21 cellular contexts compared by ENCODE assay signal in genomic region chr12:71000255-71000654, GRCh38.
A peak's percentile ranks its signal among the peaks of the same experiment; 100 is the strongest.
DNase-seq lines count a peak whose midpoint lies in the region; TF ChIP-seq lines count a peak whose summit lies in the region.
"Had no signal": no experiment of that assay in that cellular context is flagged by ENCODE, and none has a peak within 500 bp of the region (broad histone marks: within the 10 kb centered on the region; RNA-seq: fewer than 3 reads in every experiment).

No MANE protein-coding gene starts in this region.

- H3K4me1 ChIP-seq in H9 (ENCODE audit: insufficient read depth, low read length) (no peaks in the 10 kb centered on the region), adipocyte (ENCODE audit: control insufficient read depth, insufficient read depth, low read length) (peaks cover 15% of the 10 kb centered on the region), neural progenitor cell (peaks cover 9% of the 10 kb centered on the region), tibial artery (peaks cover 0 to 60% (median 15%) of the 10 kb centered on the region in 4 donors)

- H3K27me3 ChIP-seq in H9 (ENCODE audit: insufficient read depth, low read length) (no peaks in the 10 kb centered on the region), adipocyte (replicated peaks; ENCODE audit: control insufficient read depth, insufficient read depth, low read length) (no peaks in the 10 kb centered on the region), neural progenitor cell (no peaks in the 10 kb centered on the region), tibial artery (no peaks in the 10 kb centered on the region)
- H3K27me3 ChIP-seq: BLaER1 treated with 17β-estradiol and CSF1 and Interleukin-3, amounts not matched to agents 10 nM and 100 nM; MG63 had no signal

- no peaks in the 10 kb centered on the region for H4K20me1 ChIP-seq in H9 (ENCODE audit: control insufficient read depth, insufficient read depth, insufficient read length)
- H4K20me1 ChIP-seq in neural progenitor cell (ENCODE audit: low read depth): no peaks in the 10 kb centered on the region
- H4K20me1 ChIP-seq: BLaER1 treated with 17β-estradiol and CSF1 and Interleukin-3, amounts not matched to agents 10 nM and 100 nM had no signal

- H3K23ac ChIP-seq in H9 (ENCODE audit: insufficient read length, low read depth, low read length): no peak overlapping the region

- no peaks in the 10 kb centered on the region for H3K79me2 ChIP-seq in H9 (ENCODE audit: insufficient read depth, low read length)
- no peaks in the 10 kb centered on the region for H3K79me2 ChIP-seq in neural progenitor cell (ENCODE audit: low read depth)

- H3K4me1 Mint-ChIP-seq in H9 (peaks cover 0 to 2% of the 10 kb centered on the region in 2 experiments; a peak in 1 of 4 replicates), neural progenitor cell (peaks cover 4% of the 10 kb centered on the region)

- no peaks in the 10 kb centered on the region for H3K23me2 ChIP-seq in H9 (ENCODE audit: insufficient read length, low read depth, low read length, poor library complexity, severe bottlenecking)

- H3K9me3 ChIP-seq in H9 (ENCODE audit: control insufficient read depth, low read depth, low read length) (no peaks in the 10 kb centered on the region), adipocyte (ENCODE audit: control insufficient read depth, low read length) (peaks cover 4% of the 10 kb centered on the region), neural progenitor cell (ENCODE audit: low read depth) (no peaks in the 10 kb centered on the region), tibial artery (no peaks in the 10 kb centered on the region)
- H3K9me3 ChIP-seq: BLaER1 treated with 17β-estradiol and CSF1 and Interleukin-3, amounts not matched to agents 10 nM and 100 nM; MG63 had no signal

- H3K36me3 ChIP-seq in adipocyte (ENCODE audit: control insufficient read depth, insufficient read depth, low read length, severe bottlenecking) (no peaks in the 10 kb centered on the region), neural progenitor cell (no peaks in the 10 kb centered on the region), tibial artery (no peaks in the 10 kb centered on the region)
- H3K36me3 ChIP-seq: BLaER1 treated with 17β-estradiol and CSF1 and Interleukin-3, amounts not matched to agents 10 nM and 100 nM; MG63 had no signal

- H4K5ac ChIP-seq in H9 (ENCODE audit: insufficient read length, low read depth, low read length): no peak overlapping the region

- no peak overlapping the region for H3K4me2 ChIP-seq in H9 (ENCODE audit: insufficient read depth, insufficient read length, low read length)
- no peak overlapping the region for H3K4me2 ChIP-seq in neural progenitor cell
- H3K4me2 ChIP-seq: BLaER1 treated with 17β-estradiol and CSF1 and Interleukin-3, amounts not matched to agents 10 nM and 100 nM; KMS-11 had no signal

- H4K8ac ChIP-seq in H9 (replicated peaks; ENCODE audit: insufficient read length, low read depth, low read length): no peak overlapping the region

- H2AK5ac ChIP-seq in H9 (ENCODE audit: insufficient read length, low read length): no peak overlapping the region

- H3K14ac ChIP-seq in H9 (ENCODE audit: insufficient read depth, low read length): no peak overlapping the region

- no peak overlapping the region for H2AFZ ChIP-seq in H9 (ENCODE audit: low read length)
- peak overlapping the region; percentile 30 for H2AFZ ChIP-seq in neural progenitor cell (replicated peaks)

- no peak overlapping the region for H2BK15ac ChIP-seq in H9 (ENCODE audit: low read depth, low read length)

- H3K9me3 Mint-ChIP-seq in H9 (no peaks in the 10 kb centered on the region), neural progenitor cell (no peaks in the 10 kb centered on the region)
- H3K9me3 Mint-ChIP-seq: CD4-positive, alpha-beta T cell had no signal

- DNase-seq in H9: no peak
- DNase-seq in adipocyte (ENCODE audit: low read depth): no peak
- no peak for DNase-seq in neural progenitor cell (ENCODE audit: low spot score)
- no peak for DNase-seq in tibial artery
- DNase-seq in erythroblast (lab: John Stamatoyannopoulos, UW): no peak
- no peak for DNase-seq in NCI-H446 treated with DMSO at 0.1 percent for 48 hours (lab: John Stamatoyannopoulos, UW)
- no peak for DNase-seq in NCI-H69 (lab: John Stamatoyannopoulos, UW)
- DNase-seq: AML-193; CD4-positive, alpha-beta T cell; H7; IMR-90; MG63; NCI-H1105 treated with DMSO at 0.1 percent for 48 hours; NCI-H146; NCI-H1930; NCI-H2107; NCI-H526; Right ventricle myocardium superior; RPMI8226 had no signal

- no peak overlapping the region for H3K4ac ChIP-seq in H9 (ENCODE audit: low read depth, low read length)

- TF ChIP-seq POLR2A in erythroblast (IDR thresholded peaks at IDR 0.05; ENCODE audit: low read length): no peak

- H3K36me3 Mint-ChIP-seq in H9 (ENCODE audit: insufficient read depth in 1 of 3, low read depth in 3 of 3): no peaks in the 10 kb centered on the region
- no peaks in the 10 kb centered on the region for H3K36me3 Mint-ChIP-seq in neural progenitor cell

- no peak overlapping the region for H3K4me3 Mint-ChIP-seq in H9
- no peak overlapping the region for H3K4me3 Mint-ChIP-seq in neural progenitor cell
- H3K4me3 Mint-ChIP-seq: CD4-positive, alpha-beta T cell had no signal

- peaks cover 7% of the 10 kb centered on the region for H3F3A ChIP-seq in neural progenitor cell (ENCODE audit: low read depth)

- H3K27ac Mint-ChIP-seq in H9: peak overlapping the region; percentile 45 to 69 (median 48); a peak in 1 of 7 replicates
- no peak overlapping the region for H3K27ac Mint-ChIP-seq in neural progenitor cell
- H3K27ac Mint-ChIP-seq: CD4-positive, alpha-beta T cell had no signal

- H3K27ac ChIP-seq in H9 (ENCODE audit: insufficient read length, low read depth, low read length): no peak overlapping the region
- peak overlapping the region; percentile 8 for H3K27ac ChIP-seq in neural progenitor cell
- peak overlapping the region; percentile 79 to 81 for H3K27ac ChIP-seq in tibial artery
- H3K27ac ChIP-seq: BLaER1 treated with 17β-estradiol and CSF1 and Interleukin-3, amounts not matched to agents 10 nM and 100 nM; KMS-11 had no signal

- H2BK120ac ChIP-seq in H9 (ENCODE audit: low read depth, low read length, poor library complexity, severe bottlenecking): no peak overlapping the region

- no peak overlapping the region for H2BK20ac ChIP-seq in H9 (ENCODE audit: low read depth, low read length, poor library complexity, severe bottlenecking)

- TF ChIP-seq CTCF in H9 (conservative IDR thresholded peaks at IDR 0.05) (no peak), neural progenitor cell (IDR thresholded peaks at IDR 0.05) (no peak), tibial artery (IDR thresholded peaks at IDR 0.05) (no peak)

- no peak overlapping the region for H4K91ac ChIP-seq in H9 (ENCODE audit: insufficient read length, low read depth, low read length)

- H3K18ac ChIP-seq in H9 (ENCODE audit: insufficient read length, low read depth, low read length): no peak overlapping the region

- H3K79me1 ChIP-seq in H9 (ENCODE audit: insufficient read depth, low read depth, low read length, poor library complexity, severe bottlenecking): no peaks in the 10 kb centered on the region

- H3T11ph ChIP-seq in H9 (ENCODE audit: low read length): no peak overlapping the region

- H3K9ac ChIP-seq in H9 (ENCODE audit: extremely low read depth, insufficient read length, low read length) (no peak overlapping the region), adipocyte (ENCODE audit: low read length) (peak overlapping the region; percentile 26), neural progenitor cell (no peak overlapping the region)
- H3K9ac ChIP-seq: BLaER1 treated with 17β-estradiol and CSF1 and Interleukin-3, amounts not matched to agents 10 nM and 100 nM; KMS-11 had no signal

- no peak overlapping the region for H2BK5ac ChIP-seq in H9 (ENCODE audit: insufficient read length, low read length)

- no peak overlapping the region for H2BK12ac ChIP-seq in H9 (ENCODE audit: insufficient read length, low read depth, low read length)

- no CpG with 5 or more reads among the region's 2 CpGs for WGBS in H9 (ENCODE audit: extremely low coverage, insufficient read length, low lambda C conversion rate)

- no peak overlapping the region for H3K56ac ChIP-seq in H9 (ENCODE audit: insufficient read length, low read depth, low read length)

- intact Hi-C loops in tibial artery (cut with DNase I; ENCODE audit: low total_unique reads): no loop called here

- no peak overlapping the region for H3K4me3 ChIP-seq in adipocyte (ENCODE audit: low read length)
- no peak overlapping the region for H3K4me3 ChIP-seq in neural progenitor cell
- H3K4me3 ChIP-seq in tibial artery: no peak overlapping the region
- H3K4me3 ChIP-seq: BLaER1 treated with 17β-estradiol and CSF1 and Interleukin-3, amounts not matched to agents 10 nM and 100 nM; MG63 had no signal

- H3K27me3 Mint-ChIP-seq in H9 (ENCODE audit: low read depth) (no peaks in the 10 kb centered on the region), neural progenitor cell (ENCODE audit: insufficient read depth, low read depth) (no peaks in the 10 kb centered on the region)
- H3K27me3 Mint-ChIP-seq: CD4-positive, alpha-beta T cell had no signal
